In the genomic region with DNA sequence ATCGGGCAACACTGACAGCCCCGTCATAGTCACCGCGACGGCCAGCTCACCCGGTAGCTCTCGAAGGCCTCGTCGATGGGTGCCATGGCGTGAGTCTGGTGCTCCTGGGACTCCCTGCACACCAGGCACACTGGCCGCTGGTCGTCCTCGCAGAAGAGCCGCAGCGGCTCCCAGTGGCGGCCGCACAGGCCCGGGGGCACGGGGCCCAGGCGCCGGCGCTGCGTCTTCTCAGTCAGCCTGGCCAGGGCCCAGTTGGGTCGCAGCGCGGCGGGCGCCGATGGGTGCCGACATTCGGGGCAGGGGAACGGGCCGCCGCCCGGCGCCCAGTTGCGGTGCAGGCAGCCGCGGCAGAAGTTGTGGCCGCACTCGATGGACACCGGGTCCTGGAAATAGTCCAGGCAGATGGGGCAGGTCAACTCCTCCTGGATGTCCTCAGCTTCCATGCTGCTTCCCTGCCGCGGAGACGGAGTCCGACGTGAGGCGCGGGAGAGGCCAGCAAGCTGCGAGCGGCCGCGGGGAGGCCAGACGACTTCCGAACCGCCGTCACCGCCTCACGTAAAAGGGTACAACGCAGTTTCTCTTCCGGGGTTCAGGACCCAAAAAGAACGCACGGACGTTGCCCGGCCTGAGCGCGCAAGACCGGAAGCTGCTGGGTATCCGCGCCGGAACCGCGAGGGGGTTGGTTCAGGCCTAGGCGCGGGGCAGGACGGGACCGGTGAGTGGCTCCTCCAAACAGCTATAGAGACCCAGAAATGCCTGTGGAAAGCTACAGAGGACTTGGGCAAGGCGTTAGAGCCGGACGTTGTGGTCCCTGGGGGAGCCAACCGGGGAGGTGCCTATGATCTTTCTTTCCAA, we compare ENCODE assay signal across 8 cellular contexts. TPM values are rescaled to one million over a fixed set of nuclear protein-coding genes. Genes with fewer than 3 reads are reported as not detected.
A peak's percentile ranks its signal among the peaks of the same experiment; 100 is the strongest.
DNase-seq lines count a peak whose midpoint lies in the region; ATAC-seq and TF ChIP-seq lines count a peak whose summit lies in the region.

A gene with protein sequence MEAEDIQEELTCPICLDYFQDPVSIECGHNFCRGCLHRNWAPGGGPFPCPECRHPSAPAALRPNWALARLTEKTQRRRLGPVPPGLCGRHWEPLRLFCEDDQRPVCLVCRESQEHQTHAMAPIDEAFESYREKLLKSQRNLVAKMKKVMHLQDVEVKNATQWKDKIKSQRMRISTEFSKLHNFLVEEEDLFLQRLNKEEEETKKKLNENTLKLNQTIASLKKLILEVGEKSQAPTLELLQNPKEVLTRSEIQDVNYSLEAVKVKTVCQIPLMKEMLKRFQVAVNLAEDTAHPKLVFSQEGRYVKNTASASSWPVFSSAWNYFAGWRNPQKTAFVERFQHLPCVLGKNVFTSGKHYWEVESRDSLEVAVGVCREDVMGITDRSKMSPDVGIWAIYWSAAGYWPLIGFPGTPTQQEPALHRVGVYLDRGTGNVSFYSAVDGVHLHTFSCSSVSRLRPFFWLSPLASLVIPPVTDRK (minus strand): TSS at position 572 of the 855 bp plus-strand sequence. CDS start 129 bp downstream, at position 443.

- peak; percentile 78 to 95 (median 87) for DNase-seq in C1 segment of cervical spinal cord (lab: John Stamatoyannopoulos, UW)
- peak; percentile 94 for DNase-seq in NCI-H69 (lab: John Stamatoyannopoulos, UW)
- peak; percentile 80 to 83 for DNase-seq in activated CD4-positive, alpha-beta T cell treated with anti-CD3 and anti-CD28 coated beads, Interleukin-2, amount 50 U/mL, for 4 hours
- peak; percentile 91 for DNase-seq in dermis blood vessel endothelial cell
- DNase-seq in lower lobe of right lung = peak; percentile 95
- peak; percentile 82 to 90 (median 85) for DNase-seq in stimulated activated CD4-positive, alpha-beta T cell treated with anti-CD3 and anti-CD28 coated beads, TNF-alpha, amount 100 ng/mL, for 48 hours (ENCODE audit: low read depth in 3 of 3)

- H3K27me3 ChIP-seq in lower lobe of right lung (ENCODE audit: low read depth) = no peaks in the 10 kb centered on the region

- no peaks in the 10 kb centered on the region for H3K9me3 ChIP-seq in lower lobe of right lung

- peak within 1 kb of the TSS; percentile 98 for H3K27ac ChIP-seq in lower lobe of right lung

- H3K4me3 ChIP-seq in lower lobe of right lung = peak within 1 kb of the TSS; percentile 91

- peak; percentile 97 for ATAC-seq in GM19324 (IDR thresholded peaks at IDR 0.05; ENCODE audit: low FRiP score, unreplicated experiment)
- ATAC-seq in HG03469 (IDR thresholded peaks at IDR 0.05; ENCODE audit: unreplicated experiment) = peak; percentile 76
- peak; percentile 99 to 100 for ATAC-seq in lower lobe of right lung

- intact Hi-C loops in lower lobe of right lung (cut with DNase I) = no loop called here

- H3K4me1 ChIP-seq in lower lobe of right lung = peaks cover 44% of the 10 kb centered on the region

- peak; percentile 36 for TF ChIP-seq CTCF in lower lobe of right lung (IDR thresholded peaks at IDR 0.05)

- H3K36me3 ChIP-seq in lower lobe of right lung = peaks cover 28% of the 10 kb centered on the region

RNA-seq across cellular contexts. Expression of the gene that starts here (rescaled TPM):
- total RNA-seq in dermis blood vessel endothelial cell (29.6 and 30.9 TPM in 2 replicates), lower lobe of right lung (39.0 TPM)

Comparison
In these comparisons a context has a peak if more than half of its experiments do, and no peak if none do; other contexts are left out.
1. Peak in every context shown above with its lines: DNase-seq, ATAC-seq, H3K4me3 ChIP-seq and H3K27ac ChIP-seq.